In the genomic region with DNA sequence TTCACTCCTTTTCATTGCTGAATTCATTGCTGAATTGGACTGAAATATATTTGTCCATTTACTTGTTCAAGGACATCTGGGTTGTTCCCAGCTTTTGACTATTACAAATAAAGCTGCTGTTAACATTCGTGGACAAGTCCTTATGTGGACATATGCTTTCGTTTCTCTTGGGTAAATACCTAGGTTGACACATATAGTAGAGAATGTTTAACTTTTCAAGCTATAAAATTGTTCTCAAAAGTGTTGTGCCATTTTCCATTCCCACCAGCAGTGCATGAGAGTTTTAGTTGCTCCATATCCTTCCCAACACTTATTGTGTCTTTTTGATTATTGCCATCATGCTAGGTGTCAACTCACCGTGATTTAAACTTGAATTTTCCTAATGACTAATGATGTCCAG, we compare ENCODE assay signal across 22 cellular contexts. TPM values are rescaled to one million over a fixed set of nuclear protein-coding genes. Genes with fewer than 3 reads are reported as not detected.
A peak's percentile ranks its signal among the peaks of the same experiment; 100 is the strongest.
DNase-seq lines count a peak whose midpoint lies in the region; ATAC-seq and TF ChIP-seq lines count a peak whose summit lies in the region.
"Had no signal": no experiment of that assay in that cellular context is flagged by ENCODE, and none has a peak within 500 bp of the region (broad histone marks: within the 10 kb centered on the region; RNA-seq: fewer than 3 reads in every experiment).

No MANE protein-coding gene starts in this region.

- no peaks in the 10 kb centered on the region for H3K4me1 Mint-ChIP-seq in HFFc6 (ENCODE audit: low read depth)
- H3K4me1 Mint-ChIP-seq: CD4-positive, CD25-positive, alpha-beta regulatory T cell; CD8-positive, alpha-beta memory T cell; H9 had no signal

- no peaks in the 10 kb centered on the region for H3K36me3 Mint-ChIP-seq in HFFc6 (ENCODE audit: low read depth)
- H3K36me3 Mint-ChIP-seq: CD4-positive, CD25-positive, alpha-beta regulatory T cell had no signal

- peak; percentile 93 for ATAC-seq in mucosa of descending colon
- ATAC-seq in left ventricle myocardium superior = no peak

- no peak for TF ChIP-seq CTCF in VCaP (conservative IDR thresholded peaks at IDR 0.05)
- TF ChIP-seq CTCF in mucosa of descending colon (IDR thresholded peaks at IDR 0.05) = no peak
- no peak for TF ChIP-seq CTCF in HFFc6 (IDR thresholded peaks at IDR 0.05)
- no peak for TF ChIP-seq CTCF in dorsolateral prefrontal cortex (IDR thresholded peaks at IDR 0.05 in 54 of 56, conservative IDR thresholded peaks at IDR 0.05 in 2 of 56; ENCODE audit: low read depth in 1 of 56, partially characterized antibody in 56 of 56)

- no peak overlapping the region for H3K27ac Mint-ChIP-seq in HFFc6
- H3K27ac Mint-ChIP-seq: CD4-positive, CD25-positive, alpha-beta regulatory T cell; H9 had no signal

- peaks cover 9% of the 10 kb centered on the region for H3K9me3 Mint-ChIP-seq in HFFc6

- H3K27ac ChIP-seq in VCaP (peak overlapping the region; percentile 32), dorsolateral prefrontal cortex (no peak overlapping the region)
- H3K27ac ChIP-seq: HL-60 had no signal

- intact Hi-C loops in mucosa of descending colon (cut with DNase I, micrococcal nuclease) (no loop called here), dorsolateral prefrontal cortex (cut with DNase I) (no loop called here), left ventricle myocardium superior (cut with micrococcal nuclease) (no loop called here)

- H3K4me3 ChIP-seq in mucosa of descending colon (no peak overlapping the region), dorsolateral prefrontal cortex (no peak overlapping the region)

- peaks cover 0 to 12% (median 0%) of the 10 kb centered on the region in 45 donors for H3K27me3 ChIP-seq in dorsolateral prefrontal cortex
- H3K27me3 ChIP-seq: BE2C had no signal

- no peaks in the 10 kb centered on the region for H3K9me3 ChIP-seq in mucosa of descending colon
- H3K9me3 ChIP-seq: BE2C had no signal

- no peak overlapping the region for H3K4me3 Mint-ChIP-seq in HFFc6
- H3K4me3 Mint-ChIP-seq: CD4-positive, CD25-positive, alpha-beta regulatory T cell; CD8-positive, alpha-beta memory T cell; H9 had no signal

- peaks cover 4% of the 10 kb centered on the region; the same call in 1 of the 2 replicates for H3K27me3 Mint-ChIP-seq in HFFc6 (ENCODE audit: insufficient read depth)

- no peaks in the 10 kb centered on the region for H3K36me3 ChIP-seq in mucosa of descending colon (ENCODE audit: low read depth)
- H3K36me3 ChIP-seq: BE2C had no signal

- H3K4me1 ChIP-seq in mucosa of descending colon (ENCODE audit: low read depth) = no peaks in the 10 kb centered on the region
- H3K4me1 ChIP-seq: BE2C had no signal

- peak; percentile 76 for DNase-seq in DMS53 (lab: John Stamatoyannopoulos, UW)
- peak; percentile 15 for DNase-seq in HuH-7 (ENCODE audit: low spot score)
- DNase-seq in mucosa of descending colon = no peak
- DNase-seq in NCI-H1417 treated with DMSO at 0.1 percent for 48 hours (lab: John Stamatoyannopoulos, UW) = no peak
- DNase-seq in HFFc6 = no peak
- no peak for DNase-seq in dorsolateral prefrontal cortex
- no peak for DNase-seq in left ventricle myocardium superior
- DNase-seq: ACHN; BE2C; C1 segment of cervical spinal cord; CD4-positive, CD25-positive, alpha-beta regulatory T cell; CD8-positive, alpha-beta memory T cell; COR-L47; DMS 273 treated with DMSO at 0.1 percent for 48 hours; DMS79; GDM1; GOT3; H9; KG1 had no signal

RNA-seq across cellular contexts. Expression of gene CPVL, which starts 17.5 kb away (rescaled TPM):
- total RNA-seq in mucosa of descending colon (10 to 100 TPM in 2 of 3 donors, 1 to 10 TPM in 1; 8.1 to 20.0 (median 10.5) TPM), dorsolateral prefrontal cortex (10 to 100 TPM in 48 of 120 experiments, 1 to 10 TPM in 72; 1.1 to 20.6 (median 8.7) TPM), left ventricle myocardium superior (72.6 TPM)
- total RNA-seq in HFFc6 (2021; fragmentation: NEBNext Ultra II Directional; extraction: Animal tissue kit (Norgen Biotek cat#: 25700)) = not detected

RNA-seq across cellular contexts. Expression of gene CHN2, which starts 30.7 kb away (rescaled TPM):
- total RNA-seq in mucosa of descending colon = 10 to 100 TPM; 18.7 to 41.5 (median 27.6) TPM
- total RNA-seq in HFFc6 (2021; fragmentation: NEBNext Ultra II Directional; extraction: Animal tissue kit (Norgen Biotek cat#: 25700)) = not detected
- total RNA-seq in dorsolateral prefrontal cortex = 100 to 1,000 TPM in 5 of 120 experiments, 10 to 100 TPM in 115; 22.0 to 143 (median 61.3) TPM
- 32.2 TPM for total RNA-seq in left ventricle myocardium superior
- total RNA-seq: HT1080 had no signal

Comparison
In these comparisons a context has a peak if more than half of its experiments do, and no peak if none do; other contexts are left out.
1. DNase-seq: peak in DMS53 (single experiment) and HuH-7 (single experiment); none in mucosa of descending colon (0 of 3), NCI-H1417 treated with DMSO at 0.1 percent for 48 hours (single experiment), HFFc6 (single experiment), dorsolateral prefrontal cortex (0 of 10) and left ventricle myocardium superior (single experiment).
2. RNA of gene CHN2, which starts 30.7 kb away (total RNA-seq): 22.0 to 143 TPM in dorsolateral prefrontal cortex, 32.2 TPM in left ventricle myocardium superior (single experiment) and 18.7 to 41.5 TPM in mucosa of descending colon; not detected in HFFc6; every median in the first group is over 10 times any median in the second.